Comparison of ENCODE assay signal across 14 cellular contexts in genomic region chr6:139766796-139767195, GRCh38.
DNase-seq lines count a peak whose midpoint lies in the region; ATAC-seq and TF ChIP-seq lines count a peak whose summit lies in the region.
"Had no signal": no experiment of that assay in that cellular context is flagged by ENCODE, and none has a peak within 500 bp of the region (broad histone marks: within the 10 kb centered on the region; RNA-seq: fewer than 3 reads in every experiment).

No MANE protein-coding gene starts in this region.

- peaks cover 47% of the 10 kb centered on the region for H3K4me1 ChIP-seq in PC-3 (ENCODE audit: insufficient read depth, low read length)
- no peaks in the 10 kb centered on the region for H3K4me1 ChIP-seq in mesendoderm (ENCODE audit: control insufficient read depth, low read depth, low read length)
- peaks cover 0 to 9% of the 10 kb centered on the region in 2 donors for H3K4me1 ChIP-seq in uterus

- H3K56ac ChIP-seq in mesendoderm (ENCODE audit: low read length), result peak overlapping the region; percentile 38

- no peaks in the 10 kb centered on the region for H3K79me2 ChIP-seq in PC-3 (ENCODE audit: low read length)
- no peaks in the 10 kb centered on the region for H3K79me2 ChIP-seq in mesendoderm (ENCODE audit: control insufficient read depth, insufficient read depth, low read length)

- no peak overlapping the region for H3K4ac ChIP-seq in mesendoderm (ENCODE audit: low read depth, low read length)

- no peak for DNase-seq in stimulated activated naive CD8-positive, alpha-beta T cell treated with anti-CD3 and anti-CD28 coated beads, Interleukin-15, Interleukin-2, amounts not matched to agents 100 U/mL and 50 U/mL, for 24 hours
- DNase-seq in stimulated activated naive CD8-positive, alpha-beta T cell treated with anti-CD3 and anti-CD28 coated beads, Interleukin-15, amount 100 ng/mL, for 72 hours, result no peak
- no peak for DNase-seq in PC-3
- no peak for DNase-seq in mesendoderm
- DNase-seq in uterus, result no peak
- DNase-seq in RKO (ENCODE audit: low spot score), result no peak
- DNase-seq in NK-92 (lab: John Stamatoyannopoulos, UW; ENCODE audit: unreplicated experiment), result no peak
- no peak for DNase-seq in activated CD4-positive, CD25-positive, alpha-beta regulatory T cell treated with anti-CD3 and anti-CD28 coated beads, Interleukin-2, amount 50 U/mL, for 72 hours
- DNase-seq: Caco-2; CD8-positive, alpha-beta T cell; GF-D8; HFFc6 had no signal

- no peak overlapping the region for H3K23ac ChIP-seq in mesendoderm (ENCODE audit: low read length)

- peaks cover 0 to 5% of the 10 kb centered on the region in 2 donors for H3K9me3 Mint-ChIP-seq in stimulated activated naive CD8-positive, alpha-beta T cell treated with anti-CD3 and anti-CD28 coated beads, Interleukin-15, amount 100 ng/mL, for 72 hours
- H3K9me3 Mint-ChIP-seq: CD14-positive monocyte; CD8-positive, alpha-beta T cell; HFFc6 had no signal

- no peaks in the 10 kb centered on the region for H3K27me3 Mint-ChIP-seq in stimulated activated naive CD8-positive, alpha-beta T cell treated with anti-CD3 and anti-CD28 coated beads, Interleukin-15, amount 100 ng/mL, for 72 hours

- no peaks in the 10 kb centered on the region for H3K79me1 ChIP-seq in mesendoderm (ENCODE audit: low read length)

- no peak overlapping the region for H3K4me3 Mint-ChIP-seq in stimulated activated naive CD8-positive, alpha-beta T cell treated with anti-CD3 and anti-CD28 coated beads, Interleukin-15, amount 100 ng/mL, for 72 hours
- H3K4me3 Mint-ChIP-seq: CD14-positive monocyte; CD8-positive, alpha-beta T cell; HFFc6 had no signal

- no peak overlapping the region for H3K9ac ChIP-seq in PC-3 (ENCODE audit: low read length)
- H3K9ac ChIP-seq in mesendoderm (ENCODE audit: low read length), result no peak overlapping the region

- H3K9me3 ChIP-seq in PC-3 (ENCODE audit: low read length) (no peaks in the 10 kb centered on the region), uterus (no peaks in the 10 kb centered on the region)
- H3K9me3 ChIP-seq: Caco-2, HAP-1 had no signal

- H3K27me3 ChIP-seq in PC-3 (ENCODE audit: low read length) (no peaks in the 10 kb centered on the region), mesendoderm (ENCODE audit: insufficient read depth, low read length, poor library complexity) (no peaks in the 10 kb centered on the region), uterus (no peaks in the 10 kb centered on the region)

- BruUV-seq in PC-3 (replicated peaks; lab: Mats Ljungman, UMichigan), result no TSS peak

- ATAC-seq in stimulated activated naive CD8-positive, alpha-beta T cell treated with anti-CD3 and anti-CD28 coated beads, Interleukin-15, Interleukin-2, amounts not matched to agents 100 U/mL and 50 U/mL, for 24 hours, result peak; percentile 57
- no peak for ATAC-seq in stimulated activated naive CD8-positive, alpha-beta T cell treated with anti-CD3 and anti-CD28 coated beads, Interleukin-15, amount 100 ng/mL, for 72 hours
- ATAC-seq in PC-3, result no peak
- ATAC-seq: CD8-positive, alpha-beta T cell had no signal

- CTCF ChIA-PET in PC-3 (lab: Charles Lee), result no interaction called here

- H3K4me1 Mint-ChIP-seq in stimulated activated naive CD8-positive, alpha-beta T cell treated with anti-CD3 and anti-CD28 coated beads, Interleukin-15, amount 100 ng/mL, for 72 hours, result peaks cover 32% of the 10 kb centered on the region

- H3F3A ChIP-seq in PC-3 (ENCODE audit: low read length, unreplicated experiment), result peaks cover 10% of the 10 kb centered on the region

- no peaks in the 10 kb centered on the region for H4K20me1 ChIP-seq in PC-3 (ENCODE audit: low read length)

- H2AK5ac ChIP-seq in mesendoderm (ENCODE audit: low read length), result no peak overlapping the region

- no peak overlapping the region for H2BK15ac ChIP-seq in mesendoderm (replicated peaks; ENCODE audit: low read depth)

- no peak overlapping the region for H4K8ac ChIP-seq in mesendoderm (ENCODE audit: low read depth, low read length)

- H2BK120ac ChIP-seq in mesendoderm (ENCODE audit: low read depth, low read length), result no peak overlapping the region

- H3K27ac Mint-ChIP-seq in stimulated activated naive CD8-positive, alpha-beta T cell treated with anti-CD3 and anti-CD28 coated beads, Interleukin-15, amount 100 ng/mL, for 72 hours, result no peak overlapping the region
- H3K27ac Mint-ChIP-seq: CD14-positive monocyte; CD8-positive, alpha-beta T cell had no signal

- no peak overlapping the region for H3K18ac ChIP-seq in mesendoderm (ENCODE audit: low read length)

- H3K36me3 ChIP-seq in PC-3 (ENCODE audit: low read depth, low read length), result no peaks in the 10 kb centered on the region
- H3K36me3 ChIP-seq in mesendoderm (ENCODE audit: control insufficient read depth, insufficient read depth, low read length), result no peaks in the 10 kb centered on the region
- no peaks in the 10 kb centered on the region for H3K36me3 ChIP-seq in uterus
- H3K36me3 ChIP-seq: HAP-1 had no signal

- POLR2A ChIA-PET in PC-3 (lab: Charles Lee; ENCODE audit: unreplicated experiment), result no interaction called here

- peak overlapping the region; percentile 33; the same call in 1 of the 2 replicates for H3K27ac ChIP-seq in PC-3 (ENCODE audit: low read length)
- H3K27ac ChIP-seq in mesendoderm (ENCODE audit: low read depth, low read length), result no peak overlapping the region
- H3K27ac ChIP-seq in uterus, result peak overlapping the region; percentile 83 to 96

- no peak overlapping the region for H4K5ac ChIP-seq in mesendoderm (ENCODE audit: low read length)

- TF ChIP-seq POLR2A in uterus (IDR thresholded peaks at IDR 0.05), result no peak

- no peak overlapping the region for H3K4me3 ChIP-seq in PC-3 (ENCODE audit: low read length)
- H3K4me3 ChIP-seq in mesendoderm (ENCODE audit: low read length), result no peak overlapping the region
- no peak overlapping the region for H3K4me3 ChIP-seq in uterus
- H3K4me3 ChIP-seq: HAP-1 had no signal

- no peak overlapping the region for H3K4me2 ChIP-seq in PC-3 (ENCODE audit: low read length)
- no peak overlapping the region for H3K4me2 ChIP-seq in mesendoderm (ENCODE audit: low read length)

- no peak overlapping the region for H2AFZ ChIP-seq in PC-3 (ENCODE audit: low read length)

- WGBS in mesendoderm (ENCODE audit: extremely low coverage, insufficient coverage, low lambda C conversion rate), result no CpG with 5 or more reads among the region's 2 CpGs

- no peaks in the 10 kb centered on the region for H3K9me2 ChIP-seq in PC-3 (replicated peaks; ENCODE audit: low read length)

- TF ChIP-seq CTCF in PC-3 (conservative IDR thresholded peaks at IDR 0.05; ENCODE audit: low read depth, low read length), result no peak
- no peak for TF ChIP-seq CTCF in uterus (IDR thresholded peaks at IDR 0.05)

- intact Hi-C loops in PC-3 (cut with micrococcal nuclease) (loop anchor here (10.0 kb wide), 1 partner anchor 218 kb away; no protein-coding TSS in a partner anchor), uterus (cut with DNase I; ENCODE audit: low total_unique reads) (no loop called here)

- H2BK5ac ChIP-seq in mesendoderm (ENCODE audit: low read length), result no peak overlapping the region
